Comparison of ENCODE assay signal across 24 cellular contexts in the genomic region with DNA sequence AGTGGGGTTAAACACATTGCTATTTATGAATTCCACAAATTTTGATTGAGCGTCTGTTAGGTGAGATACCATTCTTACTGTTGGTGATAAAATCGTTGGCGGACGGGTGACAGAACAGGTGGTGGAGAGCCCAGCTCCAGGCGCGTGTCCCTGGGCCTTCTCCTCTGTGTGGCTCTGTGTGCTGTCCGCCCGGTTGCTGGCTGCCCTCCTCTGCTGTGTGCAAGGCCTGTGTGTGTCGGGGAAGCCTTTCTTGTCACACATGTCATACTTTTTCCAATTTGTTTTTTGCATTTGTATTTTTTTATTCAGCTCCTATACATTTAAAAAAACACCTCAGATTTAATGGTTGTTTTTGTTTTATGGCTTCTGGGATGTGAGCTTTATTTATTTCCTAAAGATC.
"Had no signal": no experiment of that assay in that cellular context is flagged by ENCODE, and none has a peak within 500 bp of the region (broad histone marks: within the 10 kb centered on the region; RNA-seq: fewer than 3 reads in every experiment).

No MANE protein-coding gene starts in this region.

- H3K4me3 ChIP-seq: coronary artery, lower lobe of right lung, ovary, right lobe of liver, smooth muscle cell, stomach, thyroid gland had no signal

- H3K4me2 ChIP-seq: smooth muscle cell had no signal

- H3K27ac ChIP-seq: coronary artery, lower lobe of right lung, ovary, right lobe of liver, stomach, thyroid gland had no signal

- H3K9me3 ChIP-seq: lower lobe of right lung, ovary, right lobe of liver, stomach, thyroid gland had no signal

- H3K27me3 Mint-ChIP-seq: type B pancreatic cell had no signal

- H3K4me1 ChIP-seq: lower lobe of right lung, thyroid gland had no signal

- H3K4me3 Mint-ChIP-seq: immature natural killer cell; natural killer cell; stimulated activated effector memory CD8-positive, alpha-beta T cell treated with anti-CD3 and anti-CD28 coated beads, Interleukin-12 subunit alpha, Interleukin-12 subunit beta, amount 100 ng/mL, for 72 hours; type B pancreatic cell had no signal

- H3K36me3 ChIP-seq: ovary had no signal

- H3K27ac Mint-ChIP-seq: natural killer cell; stimulated activated effector memory CD8-positive, alpha-beta T cell treated with anti-CD3 and anti-CD28 coated beads, Interleukin-12 subunit alpha, Interleukin-12 subunit beta, amount 100 ng/mL, for 72 hours; type B pancreatic cell had no signal

- DNase-seq: dermis blood vessel endothelial cell; effector memory CD4-positive, alpha-beta T cell; erythroblast; hypothalamus; immature natural killer cell; islet precursor cell; kidney glomerular epithelial cell; left colon; left ventricle myocardium superior; lower lobe of right lung; natural killer cell; occipital lobe; ovary; retina; right lobe of liver; stimulated activated CD4-positive, alpha-beta T cell treated with anti-CD3 and anti-CD28 coated beads, Interleukin-2, amount 100 ng/mL, for 24 hours; stimulated activated CD4-positive, alpha-beta T cell treated with anti-CD3 and anti-CD28 coated beads, Interleukin-4, amount 100 ng/mL, for 24 hours; stimulated activated naive CD4-positive, alpha-beta T cell treated with Interleukin-2 at 50 U/mL for 16 hours; stomach; thyroid gland had no signal

- H3K9me3 Mint-ChIP-seq: immature natural killer cell; natural killer cell; stimulated activated effector memory CD8-positive, alpha-beta T cell treated with anti-CD3 and anti-CD28 coated beads, Interleukin-12 subunit alpha, Interleukin-12 subunit beta, amount 100 ng/mL, for 72 hours; type B pancreatic cell had no signal

- ATAC-seq: left colon; left ventricle myocardium superior; lower lobe of right lung; natural killer cell; right lobe of liver; stimulated activated effector memory CD8-positive, alpha-beta T cell treated with anti-CD3 and anti-CD28 coated beads, Interleukin-12 subunit alpha, Interleukin-12 subunit beta, amount 100 ng/mL, for 72 hours had no signal

- H3K27me3 ChIP-seq: ovary, right lobe of liver, stomach, thyroid gland had no signal
